In the genomic region with DNA sequence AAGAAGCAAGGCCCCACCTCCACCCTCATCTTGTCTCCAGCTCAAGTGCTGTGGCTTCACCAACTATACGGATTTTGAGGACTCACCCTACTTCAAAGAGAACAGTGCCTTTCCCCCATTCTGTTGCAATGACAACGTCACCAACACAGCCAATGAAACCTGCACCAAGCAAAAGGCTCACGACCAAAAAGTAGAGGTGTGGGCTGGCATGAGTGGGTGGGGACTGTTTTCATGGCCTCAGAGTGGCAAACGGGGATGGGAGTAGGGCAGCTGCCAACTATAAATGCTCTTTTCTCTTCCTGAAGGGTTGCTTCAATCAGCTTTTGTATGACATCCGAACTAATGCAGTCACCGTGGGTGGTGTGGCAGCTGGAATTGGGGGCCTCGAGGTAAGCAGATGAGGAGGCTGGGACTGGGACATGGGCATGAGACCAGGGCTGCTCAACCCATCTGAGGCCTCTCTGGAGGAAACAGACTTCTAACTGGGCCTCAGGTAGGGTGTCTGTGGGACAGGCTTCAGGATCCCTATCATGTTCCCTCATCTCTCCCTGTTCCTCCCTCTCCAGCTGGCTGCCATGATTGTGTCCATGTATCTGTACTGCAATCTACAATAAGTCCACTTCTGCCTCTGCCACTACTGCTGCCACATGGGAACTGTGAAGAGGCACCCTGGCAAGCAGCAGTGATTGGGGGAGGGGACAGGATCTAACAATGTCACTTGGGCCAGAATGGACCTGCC, we compare ENCODE assay signal across 8 cellular contexts. TPM values are rescaled to one million over a fixed set of nuclear protein-coding genes. Genes with fewer than 3 reads are reported as not detected.
DNase-seq lines count a peak whose midpoint lies in the region; ATAC-seq and TF ChIP-seq lines count a peak whose summit lies in the region.
"Had no signal": no experiment of that assay in that cellular context is flagged by ENCODE, and none has a peak within 500 bp of the region (broad histone marks: within the 10 kb centered on the region; RNA-seq: fewer than 3 reads in every experiment).

No MANE protein-coding gene starts in this region.

- CTCF ChIA-PET in activated naive CD4-positive, alpha-beta T cell treated with anti-CD3 and anti-CD28 coated beads, Interleukin-2, amount 10 ng/mL, durations not matched to agents 7 days and 5 days (lab: Charles Lee) = interaction anchor here (5.0 kb wide), 1 partner anchor 149 kb away, joined by 46 read pairs; no protein-coding TSS in a partner anchor

- peak; percentile 75 for DNase-seq in activated naive CD4-positive, alpha-beta T cell treated with Interleukin-2 at 50 U/mL for 16 hours
- no peak for DNase-seq in activated naive CD4-positive, alpha-beta T cell treated with anti-CD3 and anti-CD28 coated beads, Interleukin-2, amount 10 ng/mL, durations not matched to agents 7 days and 5 days
- DNase-seq in thoracic aorta (ENCODE audit: low spot score) = no peak
- no peak for DNase-seq in NCI-H2227 treated with DMSO at 0.1 percent for 48 hours (lab: John Stamatoyannopoulos, UW)

- H3K9me3 ChIP-seq in mucosa of rectum (ENCODE audit: control insufficient read depth in 2 of 2, low read length in 2 of 2) (no peaks in the 10 kb centered on the region), thoracic aorta (no peaks in the 10 kb centered on the region)
- H3K9me3 ChIP-seq: gastroesophageal sphincter had no signal

- no peak for TF ChIP-seq CTCF in thoracic aorta (IDR thresholded peaks at IDR 0.05)

- no peak overlapping the region for H3K4me3 Mint-ChIP-seq in activated naive CD4-positive, alpha-beta T cell treated with anti-CD3 and anti-CD28 coated beads, Interleukin-2, amount 10 ng/mL, durations not matched to agents 7 days and 5 days

- H3K4me3 ChIP-seq in mucosa of rectum (ENCODE audit: low read length in 2 of 2) (peak overlapping the region; percentile 49 to 80), thoracic aorta (no peak overlapping the region)
- H3K4me3 ChIP-seq: gastroesophageal sphincter had no signal

- peak overlapping the region; percentile 96 to 97 for H3K27ac ChIP-seq in mucosa of rectum (ENCODE audit: low read depth in 2 of 2, low read length in 2 of 2)
- H3K27ac ChIP-seq in thoracic aorta = peak overlapping the region; percentile 93 to 97
- H3K27ac ChIP-seq: KMS-11 had no signal

- H3K9me3 Mint-ChIP-seq in activated naive CD4-positive, alpha-beta T cell treated with anti-CD3 and anti-CD28 coated beads, Interleukin-2, amount 10 ng/mL, durations not matched to agents 7 days and 5 days = no peaks in the 10 kb centered on the region

- H3K4me1 ChIP-seq in mucosa of rectum (ENCODE audit: control insufficient read depth in 2 of 2, insufficient read depth in 2 of 2, low read length in 2 of 2) (peaks cover 67 to 80% of the 10 kb centered on the region in 2 donors), thoracic aorta (ENCODE audit: control insufficient read depth in 1 of 2, low read depth in 2 of 2) (peaks cover 7 to 24% of the 10 kb centered on the region in 2 donors)

- H3K36me3 ChIP-seq in mucosa of rectum (ENCODE audit: control insufficient read depth in 2 of 2, insufficient read depth in 2 of 2, low read length in 2 of 2) = peaks cover 23 to 35% of the 10 kb centered on the region in 2 donors
- peaks cover 6% of the 10 kb centered on the region for H3K36me3 ChIP-seq in thoracic aorta

- ATAC-seq in thoracic aorta (ENCODE audit: insufficient number of reproducible peaks, low FRiP score, low read depth) (no peak), esophagus mucosa (no peak)
- ATAC-seq: gastroesophageal sphincter had no signal

- H3K9ac ChIP-seq in mucosa of rectum (ENCODE audit: low read depth in 1 of 2, low read length in 2 of 2) = peak overlapping the region in 1 of 2 donors; percentile 85
- H3K9ac ChIP-seq: KMS-11 had no signal

- H3K4me1 Mint-ChIP-seq in activated naive CD4-positive, alpha-beta T cell treated with anti-CD3 and anti-CD28 coated beads, Interleukin-2, amount 10 ng/mL, durations not matched to agents 7 days and 5 days = peaks cover 13% of the 10 kb centered on the region

- no peaks in the 10 kb centered on the region for H3K27me3 Mint-ChIP-seq in activated naive CD4-positive, alpha-beta T cell treated with anti-CD3 and anti-CD28 coated beads, Interleukin-2, amount 10 ng/mL, durations not matched to agents 7 days and 5 days

- H3K27me3 ChIP-seq in mucosa of rectum (ENCODE audit: control insufficient read depth in 2 of 2, insufficient read depth in 2 of 2, low read length in 2 of 2) (no peaks in the 10 kb centered on the region), thoracic aorta (replicated peaks; ENCODE audit: insufficient read depth) (no peaks in the 10 kb centered on the region)
- H3K27me3 ChIP-seq: gastroesophageal sphincter had no signal

- no peak overlapping the region for H3K27ac Mint-ChIP-seq in activated naive CD4-positive, alpha-beta T cell treated with anti-CD3 and anti-CD28 coated beads, Interleukin-2, amount 10 ng/mL, durations not matched to agents 7 days and 5 days

- H3K36me3 Mint-ChIP-seq in activated naive CD4-positive, alpha-beta T cell treated with anti-CD3 and anti-CD28 coated beads, Interleukin-2, amount 10 ng/mL, durations not matched to agents 7 days and 5 days = peaks cover 5% of the 10 kb centered on the region

RNA-seq across cellular contexts. Expression of gene P3R3URF, which starts 8.8 kb away (rescaled TPM):
- not detected for total RNA-seq in thoracic aorta
- total RNA-seq in esophagus mucosa = not detected
- total RNA-seq: gastroesophageal sphincter had no signal

RNA-seq across cellular contexts. Expression of gene TSPAN1, which starts 10.2 kb away (rescaled TPM):
- 1 to 10 TPM; 3.1 to 7.0 TPM for total RNA-seq in thoracic aorta
- total RNA-seq in esophagus mucosa = 4.7 TPM

RNA-seq across cellular contexts. Expression of gene POMGNT1, which starts 13.1 kb away (rescaled TPM):
- total RNA-seq in thoracic aorta (10 to 100 TPM; 53.8 to 66.9 TPM), esophagus mucosa (28.3 TPM)

RNA-seq across cellular contexts. Expression of gene LURAP1, which starts 18.0 kb away (rescaled TPM):
- total RNA-seq in thoracic aorta (10 to 100 TPM; 22.9 to 27.5 TPM), esophagus mucosa (1.7 TPM)

RNA-seq across cellular contexts. Expression of gene PIK3R3, which starts 52.7 kb away (rescaled TPM):
- 10 to 100 TPM in 1 of 2 donors, 1 to 10 TPM in 1; 9.5 to 30.1 TPM for total RNA-seq in thoracic aorta
- 5.5 TPM for total RNA-seq in esophagus mucosa
